Comparison of ENCODE assay signal across 1 cellular context in genomic region chr22:37167981-37168647, GRCh38.
TF ChIP-seq lines count a peak whose summit lies in the region.

No MANE protein-coding gene starts in this region.

TF ChIP-seq in IMR-90, 13 proteins besides CTCF, POLR2A, EP300 and RAD21:
- TF ChIP-seq CEBPB (IDR thresholded peaks at IDR 0.05; ENCODE audit: low read depth, low read length) (no peak), BHLHE40 (IDR thresholded peaks at IDR 0.05; ENCODE audit: low read depth, low read length) (no peak), MXI1 (IDR thresholded peaks at IDR 0.05; ENCODE audit: borderline replicate concordance, low read depth, low read length) (no peak), MAZ (IDR thresholded peaks at IDR 0.05; ENCODE audit: borderline replicate concordance, low read depth, low read length) (no peak), SMC3 (IDR thresholded peaks at IDR 0.05; ENCODE audit: low read depth, low read length) (no peak)
